In genomic region chr3:190096345-190096744, GRCh38 we compare ENCODE assay signal across 29 cellular contexts. TPM values are rescaled to one million over a fixed set of nuclear protein-coding genes. Genes with fewer than 3 reads are reported as not detected.
A peak's percentile ranks its signal among the peaks of the same experiment; 100 is the strongest.
DNase-seq lines count a peak whose midpoint lies in the region; ATAC-seq, FAIRE-seq and TF ChIP-seq lines count a peak whose summit lies in the region.
"Had no signal": no experiment of that assay in that cellular context is flagged by ENCODE, and none has a peak within 500 bp of the region (broad histone marks: within the 10 kb centered on the region; RNA-seq: fewer than 3 reads in every experiment).

No MANE protein-coding gene starts in this region.

- peak; percentile 56 for FAIRE-seq in GM12891 (lab: Jason Lieb, UNC)
- FAIRE-seq: colon, frontal cortex, HepG2 had no signal

- peak; percentile 45 for ATAC-seq in GM21576 (IDR thresholded peaks at IDR 0.05; ENCODE audit: unreplicated experiment)
- ATAC-seq in HG03342 (IDR thresholded peaks at IDR 0.05; ENCODE audit: unreplicated experiment), result peak; percentile 39
- ATAC-seq: effector memory CD8-positive, alpha-beta T cell; GM23338; HepG2; right lobe of liver had no signal

- H3K36me3 Mint-ChIP-seq in chondrocyte (ENCODE audit: low read depth), result no peaks in the 10 kb centered on the region
- H3K36me3 Mint-ChIP-seq in Calu3 (ENCODE audit: insufficient read depth, unreplicated experiment), result no peaks in the 10 kb centered on the region

- H3K9me3 Mint-ChIP-seq in chondrocyte (ENCODE audit: low read depth), result peaks cover 5% of the 10 kb centered on the region
- no peaks in the 10 kb centered on the region for H3K9me3 Mint-ChIP-seq in Calu3 (ENCODE audit: low read depth, unreplicated experiment)
- H3K9me3 Mint-ChIP-seq: activated B cell treated with CpG ODN at 0.5 μM for 24 hours; effector memory CD8-positive, alpha-beta T cell; GM23338 had no signal

- H3K27me3 Mint-ChIP-seq in chondrocyte (ENCODE audit: low read depth), result no peaks in the 10 kb centered on the region
- no peaks in the 10 kb centered on the region for H3K27me3 Mint-ChIP-seq in Calu3 (ENCODE audit: unreplicated experiment)
- H3K27me3 Mint-ChIP-seq: activated B cell treated with CpG ODN at 0.5 μM for 24 hours; effector memory CD8-positive, alpha-beta T cell had no signal

- TF ChIP-seq CTCF in chondrocyte (IDR thresholded peaks at IDR 0.05) (no peak), Calu3 (IDR thresholded peaks at IDR 0.05; ENCODE audit: unreplicated experiment) (no peak)

- H3K4me3 Mint-ChIP-seq in chondrocyte (ENCODE audit: unreplicated experiment) (no peak overlapping the region), Calu3 (ENCODE audit: low read depth, unreplicated experiment) (no peak overlapping the region)
- H3K4me3 Mint-ChIP-seq: activated B cell treated with CpG ODN at 0.5 μM for 24 hours; effector memory CD8-positive, alpha-beta T cell; GM23338 had no signal

- H3K4me1 Mint-ChIP-seq in chondrocyte (ENCODE audit: low read depth) (peaks cover 83% of the 10 kb centered on the region), Calu3 (ENCODE audit: low read depth, unreplicated experiment) (no peaks in the 10 kb centered on the region)
- H3K4me1 Mint-ChIP-seq: activated B cell treated with CpG ODN at 0.5 μM for 24 hours had no signal

- TF ChIP-seq POLR2A in GM12891 (IDR thresholded peaks at IDR 0.05; ENCODE audit: low read depth, low read length), result no peak

- H3K27me3 ChIP-seq in H7 (ENCODE audit: control insufficient read depth, insufficient read depth, low read length), result no peaks in the 10 kb centered on the region
- H3K27me3 ChIP-seq: esophagus muscularis mucosa, hepatocyte, Peyer's patch, right lobe of liver had no signal

- H3K4me3 ChIP-seq in H7 (ENCODE audit: insufficient read depth, low read depth, low read length), result no peak overlapping the region
- H3K4me3 ChIP-seq: esophagus muscularis mucosa, GM23338, hepatocyte, left ventricle myocardium inferior, Peyer's patch, right lobe of liver had no signal

- H3K36me3 ChIP-seq in H7 (replicated peaks; ENCODE audit: control insufficient read depth, insufficient read depth, low read length), result no peaks in the 10 kb centered on the region
- H3K36me3 ChIP-seq: esophagus muscularis mucosa, left ventricle myocardium inferior, Peyer's patch, right lobe of liver had no signal

- CTCF ChIA-PET in Calu3 (lab: Charles Lee), result no interaction called here

- H3K27ac Mint-ChIP-seq in chondrocyte (ENCODE audit: unreplicated experiment) (peak overlapping the region; percentile 64), Calu3 (ENCODE audit: unreplicated experiment) (no peak overlapping the region)
- H3K27ac Mint-ChIP-seq: activated B cell treated with CpG ODN at 0.5 μM for 24 hours; effector memory CD8-positive, alpha-beta T cell; GM23338 had no signal

- intact Hi-C loops in Calu3 (cut with micrococcal nuclease; ENCODE audit: unreplicated experiment), result no loop called here

- BruUV-seq in Calu3 (replicated peaks; lab: Mats Ljungman, UMichigan), result no TSS peak

- DNase-seq in GM12891 (ENCODE audit: insufficient read length, low spot score), result no peak
- no peak for DNase-seq in chondrocyte (ENCODE audit: low spot score)
- no peak for DNase-seq in H7
- no peak for DNase-seq in SKM-1 (lab: John Stamatoyannopoulos, UW; ENCODE audit: unreplicated experiment)
- no peak for DNase-seq in Calu3
- no peak for DNase-seq in NCI-H1092 (lab: John Stamatoyannopoulos, UW)
- DNase-seq: activated B cell treated with CpG ODN at 0.5 μM for 24 hours; activated CD4-positive, alpha-beta T cell treated with anti-CD3 and anti-CD28 coated beads, Interleukin-2, amount 50 U/mL, for 4 hours; activated CD8-positive, alpha-beta memory T cell treated with anti-CD3 and anti-CD28 coated beads, Interleukin-2, amount 50 U/mL, for 48 hours; activated effector memory CD4-positive, alpha-beta T cell treated with Interleukin-2 at 50 U/mL for 16 hours; Caco-2; effector memory CD8-positive, alpha-beta T cell; left ventricle myocardium inferior; NCI-H2081 treated with DMSO at 0.1 percent for 48 hours; Peyer's patch; right lobe of liver; SK-N-SH; stimulated activated CD4-positive, alpha-beta T cell treated with anti-CD3 and anti-CD28 coated beads, Interleukin-15, amount 100 ng/mL, for 24 hours; stimulated activated CD8-positive, alpha-beta memory T cell treated with anti-CD3 and anti-CD28 coated beads, Interleukin-4, amount 100 ng/mL, for 48 hours; T-helper 9 cell; trophoblast cell had no signal

TF ChIP-seq in GM12891, 5 proteins besides CTCF, POLR2A, EP300 and RAD21:
- no peak for TF ChIP-seq POLR2AphosphoS5 (IDR thresholded peaks at IDR 0.05; ENCODE audit: low read depth, low read length)
- 0 out of 2 replicates have a peak, but pooled peaks have one; percentile 28 for TF ChIP-seq POU2F2 (IDR thresholded peaks at IDR 0.05; ENCODE audit: low read depth, low read length)
- TF ChIP-seq SPI1 (IDR thresholded peaks at IDR 0.05; ENCODE audit: low read depth, low read length), result no peak

RNA-seq across cellular contexts. Expression of gene P3H2, which starts 24.4 kb away (rescaled TPM):
- 31.4 TPM for polyA plus RNA-seq in GM12891 (2012; ENCODE audit: low read depth, missing spikeins)
- 18.2 to 72.4 TPM (median 21.9 TPM) in 3 replicates for total RNA-seq in chondrocyte
- 44.7 and 72.7 TPM in 2 replicates for total RNA-seq in H7 (2014; rRNA removed; shearing (Covaris generic))
- 5.9 and 7.1 TPM in 2 replicates for total RNA-seq in Calu3 (2022)
- total RNA-seq: activated B cell treated with CpG ODN at 0.5 μM for 24 hours, HepG2 had no signal
- polyA plus RNA-seq: HepG2 had no signal
